Comparison of ENCODE assay signal across 12 cellular contexts in genomic region chr6:27532820-27533538, GRCh38.
DNase-seq lines count a peak whose midpoint lies in the region; ATAC-seq, FAIRE-seq and TF ChIP-seq lines count a peak whose summit lies in the region.
"Had no signal": no experiment of that assay in that cellular context is flagged by ENCODE, and none has a peak within 500 bp of the region (broad histone marks: within the 10 kb centered on the region; RNA-seq: fewer than 3 reads in every experiment).

No MANE protein-coding gene starts in this region.

- H3K27ac ChIP-seq in cardiac muscle cell (no peak overlapping the region), right atrium auricular region (no peak overlapping the region), MM.1S (ENCODE audit: low read length) (no peak overlapping the region)
- H3K27ac ChIP-seq: transverse colon had no signal

- H3K9me2 ChIP-seq in MM.1S (replicated peaks; ENCODE audit: insufficient read depth, low read length): no peaks in the 10 kb centered on the region

- peaks cover 7% of the 10 kb centered on the region for H3K4me1 ChIP-seq in cardiac muscle cell (ENCODE audit: low read depth)
- H3K4me1 ChIP-seq in right atrium auricular region: no peaks in the 10 kb centered on the region
- H3K4me1 ChIP-seq in MM.1S (ENCODE audit: low read length): no peaks in the 10 kb centered on the region
- H3K4me1 ChIP-seq: transverse colon had no signal

- H4K20me1 ChIP-seq in MM.1S (ENCODE audit: insufficient read depth, low read length): no peaks in the 10 kb centered on the region

- H3K36me3 ChIP-seq in cardiac muscle cell: no peaks in the 10 kb centered on the region
- H3K36me3 ChIP-seq in right atrium auricular region: no peaks in the 10 kb centered on the region
- no peaks in the 10 kb centered on the region for H3K36me3 ChIP-seq in MM.1S (replicated peaks; ENCODE audit: insufficient read depth, low read length)
- H3K36me3 ChIP-seq: transverse colon had no signal

- H3K27me3 ChIP-seq in cardiac muscle cell (no peaks in the 10 kb centered on the region), right atrium auricular region (peaks cover 0 to 3% of the 10 kb centered on the region in 2 donors), MM.1S (replicated peaks; ENCODE audit: insufficient read depth, low read length) (no peaks in the 10 kb centered on the region)

- FAIRE-seq in RCC 7860 (lab: Jason Lieb, UNC): peak; percentile 98
- FAIRE-seq in urothelium cell line (lab: Jason Lieb, UNC): no peak
- FAIRE-seq: kidney had no signal

- H3K9ac ChIP-seq in MM.1S (ENCODE audit: low read length): no peak overlapping the region

- H3K4me3 ChIP-seq in cardiac muscle cell (no peak overlapping the region), right atrium auricular region (no peak overlapping the region), epithelial cell of proximal tubule (ENCODE audit: low read depth, low read length) (no peak overlapping the region), MM.1S (ENCODE audit: low read length) (no peak overlapping the region)
- H3K4me3 ChIP-seq: transverse colon had no signal

- no peak overlapping the region for H3K4me2 ChIP-seq in MM.1S (ENCODE audit: low read depth, low read length)

- H3K9me3 ChIP-seq in cardiac muscle cell (ENCODE audit: low read depth): no peaks in the 10 kb centered on the region
- H3K9me3 ChIP-seq in right atrium auricular region: no peaks in the 10 kb centered on the region
- no peaks in the 10 kb centered on the region for H3K9me3 ChIP-seq in MM.1S (replicated peaks; ENCODE audit: insufficient read depth, low read length)
- H3K9me3 ChIP-seq: transverse colon had no signal

- H3K79me2 ChIP-seq in MM.1S (ENCODE audit: low read length): no peaks in the 10 kb centered on the region

- TF ChIP-seq CTCF in cardiac muscle cell (IDR thresholded peaks at IDR 0.05; ENCODE audit: low read depth, low read length) (no peak), right atrium auricular region (IDR thresholded peaks at IDR 0.05) (no peak), epithelial cell of proximal tubule (conservative IDR thresholded peaks at IDR 0.05; ENCODE audit: low read depth, low read length) (no peak), MM.1S (IDR thresholded peaks at IDR 0.05; ENCODE audit: low read length) (no peak)

- DNase-seq in cardiac muscle cell (ENCODE audit: low read depth in 1 of 2, low spot score in 1 of 2) (peak; percentile 43 to 56), right atrium auricular region (ENCODE audit: low spot score) (no peak), RCC 7860 (ENCODE audit: low spot score) (peak; percentile 90), epithelial cell of proximal tubule (ENCODE audit: low read depth) (peak; percentile 79), urothelium cell line (ENCODE audit: low spot score) (peak; percentile 64), MM.1S (no peak), CD1c-positive myeloid dendritic cell (ENCODE audit: extremely low spot score) (no peak)
- DNase-seq: activated T-cell treated with anti-CD3 and anti-CD28 coated beads for 4 hours; kidney; NK-92 treated with Interleukin-12 subunit alpha and Interleukin-12 subunit beta, amount 100 ng/mL, for 24 hours; transverse colon had no signal

- H2AFZ ChIP-seq in MM.1S (ENCODE audit: low read length): no peak overlapping the region

- no peak for ATAC-seq in HG03460 (IDR thresholded peaks at IDR 0.05; ENCODE audit: unreplicated experiment)

- no peaks in the 10 kb centered on the region for H3F3A ChIP-seq in MM.1S (ENCODE audit: insufficient read depth, low read length)

Comparison
In these comparisons a context has a peak if more than half of its experiments do, and no peak if none do; other contexts are left out.
1. DNase-seq: peak in cardiac muscle cell (2 of 2), RCC 7860 (single experiment), epithelial cell of proximal tubule (single experiment) and urothelium cell line (single experiment); none in right atrium auricular region (single experiment), MM.1S (single experiment) and CD1c-positive myeloid dendritic cell (single experiment).